26 cellular contexts compared by ENCODE assay signal in genomic region chr14:55625481-55625880, GRCh38.
"Had no signal": no experiment of that assay in that cellular context is flagged by ENCODE, and none has a peak within 500 bp of the region (broad histone marks: within the 10 kb centered on the region; RNA-seq: fewer than 3 reads in every experiment).

No MANE protein-coding gene starts in this region.

- H3K4me1 ChIP-seq: SJCRH30 had no signal

- H3K27ac ChIP-seq: RWPE1, SJCRH30, VCaP had no signal

- H3K27me3 ChIP-seq: SJCRH30 had no signal

- H3K27me3 Mint-ChIP-seq: activated CD4-positive, alpha-beta memory T cell treated with anti-CD3 and anti-CD28 coated beads, Interleukin-2, amount 10 ng/mL, durations not matched to agents 7 days and 5 days; activated CD4-positive, alpha-beta T cell treated with anti-CD3 and anti-CD28 coated beads for 36 hours; activated naive CD8-positive, alpha-beta T cell; activated T-helper 17 cell treated with anti-CD3 and anti-CD28 coated beads, Interleukin-2, amount 50 U/mL, for 72 hours had no signal

- H3K4me1 Mint-ChIP-seq: activated CD4-positive, alpha-beta memory T cell treated with anti-CD3 and anti-CD28 coated beads, Interleukin-2, amount 10 ng/mL, durations not matched to agents 7 days and 5 days had no signal

- H3K4me3 ChIP-seq: SJCRH30 had no signal

- H3K9me3 Mint-ChIP-seq: activated naive CD4-positive, alpha-beta T cell treated with anti-CD3 and anti-CD28 coated beads for 36 hours; activated T-helper 17 cell treated with anti-CD3 and anti-CD28 coated beads, Interleukin-2, amount 50 U/mL, for 72 hours had no signal

- H3K9me3 ChIP-seq: SJCRH30, SK-N-SH had no signal

- H3K27ac Mint-ChIP-seq: activated CD4-positive, alpha-beta memory T cell treated with anti-CD3 and anti-CD28 coated beads, Interleukin-2, amount 10 ng/mL, durations not matched to agents 7 days and 5 days; activated CD4-positive, alpha-beta T cell treated with anti-CD3 and anti-CD28 coated beads for 36 hours; activated naive CD4-positive, alpha-beta T cell treated with anti-CD3 and anti-CD28 coated beads for 36 hours; activated naive CD8-positive, alpha-beta T cell had no signal

- DNase-seq: activated CD4-positive, alpha-beta memory T cell treated with anti-CD3 and anti-CD28 coated beads, Interleukin-2, amount 10 ng/mL, durations not matched to agents 7 days and 5 days; activated CD4-positive, alpha-beta T cell treated with anti-CD3 and anti-CD28 coated beads for 36 hours; activated CD4-positive, alpha-beta T cell treated with anti-CD3 and anti-CD28 coated beads, Interleukin-2, amount 50 U/mL, for 1 hour; activated gamma-delta T cell; activated naive CD4-positive, alpha-beta T cell treated with anti-CD3 and anti-CD28 coated beads for 36 hours; activated T-cell treated with anti-CD3 and anti-CD28 coated beads for 4 hours; activated T-cell treated with anti-CD3 and anti-CD28 coated beads, Interleukin-2, amount 50 U/mL, for 48 hours; IMR-90; Kasumi-1; KBM-7; NCI-H1048; NCI-H146; NCI-H187 treated with DMSO at 0.1 percent for 48 hours; NCI-H2171; NCI-H226; NCI-H526 treated with DMSO at 0.1 percent for 48 hours; NK-92 treated with Interleukin-12 subunit alpha and Interleukin-12 subunit beta, amount 100 ng/mL, for 24 hours; OCI-M1; Right ventricle myocardium superior; SJCRH30; SK-N-SH; T-helper 1 cell had no signal

- H3K4me3 Mint-ChIP-seq: activated CD4-positive, alpha-beta memory T cell treated with anti-CD3 and anti-CD28 coated beads, Interleukin-2, amount 10 ng/mL, durations not matched to agents 7 days and 5 days; activated CD4-positive, alpha-beta T cell treated with anti-CD3 and anti-CD28 coated beads for 36 hours; activated naive CD4-positive, alpha-beta T cell treated with anti-CD3 and anti-CD28 coated beads for 36 hours; activated naive CD8-positive, alpha-beta T cell; activated T-helper 17 cell treated with anti-CD3 and anti-CD28 coated beads, Interleukin-2, amount 50 U/mL, for 72 hours had no signal
